Comparison of ENCODE assay signal across 13 cellular contexts in the genomic region with DNA sequence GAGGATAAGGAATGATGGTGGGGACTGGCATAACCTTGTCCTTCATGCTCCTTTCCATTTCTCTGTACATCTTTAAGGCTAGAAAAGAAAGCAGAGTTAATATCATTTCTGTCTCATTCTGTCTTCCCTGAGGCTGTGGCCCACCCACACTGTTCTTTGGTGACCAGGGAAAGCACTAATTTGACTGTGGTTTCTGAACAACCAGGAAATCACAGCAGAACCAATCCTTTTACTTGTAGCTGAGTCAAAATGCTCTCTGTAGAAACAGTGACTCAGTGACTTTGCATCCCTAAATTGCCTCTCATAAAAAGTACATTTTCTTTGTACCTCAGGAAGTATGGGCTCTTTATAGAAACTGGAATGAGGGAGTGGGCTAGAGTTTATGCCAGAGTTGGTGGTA. TPM values are rescaled to one million over a fixed set of nuclear protein-coding genes. Genes with fewer than 3 reads are reported as not detected.
DNase-seq lines count a peak whose midpoint lies in the region; ATAC-seq, FAIRE-seq and TF ChIP-seq lines count a peak whose summit lies in the region.
"Had no signal": no experiment of that assay in that cellular context is flagged by ENCODE, and none has a peak within 500 bp of the region (broad histone marks: within the 10 kb centered on the region; RNA-seq: fewer than 3 reads in every experiment).

No MANE protein-coding gene starts in this region.

- TF ChIP-seq RAD21 in HepG2 (CRISPR knock-in tag; IDR thresholded peaks at IDR 0.05) = no peak

- H3K56ac ChIP-seq in mesendoderm (ENCODE audit: low read length) = no peak overlapping the region

- no peak overlapping the region for H3K18ac ChIP-seq in mesendoderm (ENCODE audit: low read length)

- no peaks in the 10 kb centered on the region for H3K79me2 ChIP-seq in mammary epithelial cell (ENCODE audit: insufficient read depth, low read length)
- no peaks in the 10 kb centered on the region for H3K79me2 ChIP-seq in HepG2 (ENCODE audit: insufficient read depth, low read length)
- no peaks in the 10 kb centered on the region for H3K79me2 ChIP-seq in mesendoderm (ENCODE audit: control insufficient read depth, insufficient read depth, low read length)

- no peak overlapping the region for H3K4me3 ChIP-seq in mammary epithelial cell (replicated peaks in 1 of 3; ENCODE audit: insufficient read depth in 1 of 3, low read depth in 2 of 3, low read length in 3 of 3)
- H3K4me3 ChIP-seq in HepG2 (replicated peaks in 1 of 3; ENCODE audit: insufficient read depth in 1 of 3, low read depth in 2 of 3, low read length in 3 of 3) = no peak overlapping the region
- no peak overlapping the region for H3K4me3 ChIP-seq in mesendoderm (ENCODE audit: low read length)

- H4K5ac ChIP-seq in mesendoderm (ENCODE audit: low read length) = no peak overlapping the region

- H3K36me3 ChIP-seq in mammary epithelial cell (ENCODE audit: insufficient read depth, low read length) (no peaks in the 10 kb centered on the region), HepG2 (replicated peaks in 1 of 2; ENCODE audit: control insufficient read depth in 1 of 2, insufficient read depth in 2 of 2, low read length in 2 of 2) (no peaks in the 10 kb centered on the region), mesendoderm (ENCODE audit: control insufficient read depth, insufficient read depth, low read length) (no peaks in the 10 kb centered on the region)

- H3K4me1 Mint-ChIP-seq in glutamatergic neuron (ENCODE audit: low read depth, unreplicated experiment) = no peaks in the 10 kb centered on the region
- H3K4me1 Mint-ChIP-seq: activated B cell treated with CpG ODN at 0.5 μM for 24 hours; stimulated activated naive B cell treated with anti-CD40 and anti-IgM and Interleukin-4, amounts not matched to agents 10 μg/mL and 1 μg/mL and 100 μg/mL, for 72 hours had no signal

- TF ChIP-seq CTCF in GM10248 (IDR thresholded peaks at IDR 0.05; ENCODE audit: control extremely low read depth, extremely low read depth, low read depth, missing control alignments) (no peak), mammary epithelial cell (conservative IDR thresholded peaks at IDR 0.05 in 1 of 2, IDR thresholded peaks at IDR 0.05 in 1 of 2; ENCODE audit: extremely low read depth in 1 of 2, insufficient read depth in 1 of 2, low read depth in 1 of 2, low read length in 2 of 2) (no peak), HepG2 (CRISPR knock-in tag; IDR thresholded peaks at IDR 0.05) (no peak), glutamatergic neuron (IDR thresholded peaks at IDR 0.05; ENCODE audit: partially characterized antibody, unreplicated experiment) (no peak)

- H3K4me2 ChIP-seq in mammary epithelial cell (ENCODE audit: insufficient read depth, low read depth, low read length) (no peak overlapping the region), HepG2 (ENCODE audit: low read depth, low read length) (no peak overlapping the region), mesendoderm (ENCODE audit: low read length) (no peak overlapping the region)
- H3K4me2 ChIP-seq: KMS-11 had no signal

- H2BK120ac ChIP-seq in mesendoderm (ENCODE audit: low read depth, low read length) = no peak overlapping the region

- no peaks in the 10 kb centered on the region for H4K20me1 ChIP-seq in mammary epithelial cell (ENCODE audit: insufficient read depth, low read length)
- H4K20me1 ChIP-seq in HepG2 (ENCODE audit: insufficient read depth, low read length) = no peaks in the 10 kb centered on the region

- peaks cover 1% of the 10 kb centered on the region for H3K9me3 Mint-ChIP-seq in glutamatergic neuron (ENCODE audit: unreplicated experiment)

- TF ChIP-seq EP300 in HepG2 (IDR thresholded peaks at IDR 0.05; ENCODE audit: low read depth in 2 of 2, low read length in 2 of 2) (no peak), HepG2 (CRISPR knock-in tag; IDR thresholded peaks at IDR 0.05; ENCODE audit: borderline replicate concordance) (no peak)

- H3K4me3 Mint-ChIP-seq in glutamatergic neuron (ENCODE audit: unreplicated experiment) = no peak overlapping the region
- H3K4me3 Mint-ChIP-seq: activated B cell treated with CpG ODN at 0.5 μM for 24 hours; stimulated activated naive B cell treated with anti-CD40 and anti-IgM and Interleukin-4, amounts not matched to agents 10 μg/mL and 1 μg/mL and 100 μg/mL, for 72 hours had no signal

- no peak for FAIRE-seq in HepG2 (lab: Jason Lieb, UNC)

- DNase-seq in GM10248 (ENCODE audit: extremely low spot score) (peak; percentile 53), mammary epithelial cell (peak; percentile 84), Right ventricle myocardium inferior (ENCODE audit: missing footprints) (no peak), HepG2 (ENCODE audit: low spot score) (no peak), mesendoderm (no peak), glutamatergic neuron (no peak)
- DNase-seq: activated B cell treated with CpG ODN at 0.5 μM for 24 hours; DMS79 treated with DMSO at 0.1 percent for 48 hours; stimulated activated naive B cell treated with anti-CD40 and anti-IgM and Interleukin-4, amounts not matched to agents 10 μg/mL and 1 μg/mL and 100 μg/mL, for 72 hours had no signal

- no peak overlapping the region for H2BK5ac ChIP-seq in mesendoderm (ENCODE audit: low read length)

- dilution Hi-C loops in mammary epithelial cell (cut with HindIII; ENCODE audit: low sequenced_read_pairs) = no loop called here

- H3K79me1 ChIP-seq in mesendoderm (ENCODE audit: low read length) = no peaks in the 10 kb centered on the region

- intact Hi-C loops in mammary epithelial cell (cut with micrococcal nuclease) (no loop called here), Right ventricle myocardium inferior (cut with DNase I) (no loop called here), HepG2 (cut with micrococcal nuclease; ENCODE audit: unreplicated experiment) (no loop called here)

- H3K36me3 Mint-ChIP-seq in glutamatergic neuron (ENCODE audit: unreplicated experiment) = no peaks in the 10 kb centered on the region
- H3K36me3 Mint-ChIP-seq: stimulated activated naive B cell treated with anti-CD40 and anti-IgM and Interleukin-4, amounts not matched to agents 10 μg/mL and 1 μg/mL and 100 μg/mL, for 72 hours had no signal

- H3K9me3 ChIP-seq in mammary epithelial cell (replicated peaks; ENCODE audit: insufficient read depth, low read length) = no peaks in the 10 kb centered on the region
- no peaks in the 10 kb centered on the region for H3K9me3 ChIP-seq in HepG2 (ENCODE audit: low read length)

- peak; percentile 88 for ATAC-seq in GM19328 (IDR thresholded peaks at IDR 0.05; ENCODE audit: unreplicated experiment)
- ATAC-seq in HG03060 (IDR thresholded peaks at IDR 0.05; ENCODE audit: low read depth, unreplicated experiment) = peak; percentile 93
- ATAC-seq in Right ventricle myocardium inferior = no peak
- ATAC-seq in HepG2 = no peak

- no peak overlapping the region for H3K23ac ChIP-seq in mesendoderm (ENCODE audit: low read length)

- in situ Hi-C loops in mammary epithelial cell (cut with MboI; ENCODE audit: low sequenced_read_pairs in 2 of 2) = no loop called here
- in situ Hi-C loops in HepG2 (cut with HindIII; ENCODE audit: extremely low pct_ligation_motif_present, low pct_unique_long_range_greater_than_20kb) = no loop called here

- no peak overlapping the region for H3K9ac ChIP-seq in mammary epithelial cell (ENCODE audit: insufficient read depth, low read length)
- no peak overlapping the region for H3K9ac ChIP-seq in HepG2 (ENCODE audit: insufficient read depth, low read depth, low read length)
- no peak overlapping the region for H3K9ac ChIP-seq in mesendoderm (ENCODE audit: low read length)
- H3K9ac ChIP-seq: KMS-11 had no signal

- no peak overlapping the region for H2AK5ac ChIP-seq in mesendoderm (ENCODE audit: low read length)

- H4K8ac ChIP-seq in mesendoderm (ENCODE audit: low read depth, low read length) = no peak overlapping the region

- H3K4me1 ChIP-seq in mammary epithelial cell (ENCODE audit: insufficient read depth, low read length) = peaks cover 30% of the 10 kb centered on the region
- peaks cover 28% of the 10 kb centered on the region for H3K4me1 ChIP-seq in HepG2 (ENCODE audit: insufficient read depth, low read length)
- H3K4me1 ChIP-seq in mesendoderm (ENCODE audit: control insufficient read depth, low read depth, low read length) = no peaks in the 10 kb centered on the region

- peak overlapping the region; percentile 6 for H3K27ac ChIP-seq in mammary epithelial cell (ENCODE audit: insufficient read depth, low read depth, low read length)
- H3K27ac ChIP-seq in HepG2 (ENCODE audit: extremely low read length, insufficient read depth, low read length) = no peak overlapping the region
- no peak overlapping the region for H3K27ac ChIP-seq in mesendoderm (ENCODE audit: low read depth, low read length)
- H3K27ac ChIP-seq: KMS-11 had no signal

- H3K27me3 Mint-ChIP-seq in glutamatergic neuron (ENCODE audit: unreplicated experiment) = no peaks in the 10 kb centered on the region

- CTCF ChIA-PET in GM10248 (lab: Yijun Ruan, JAX) = interaction anchor here (1.7 kb wide), 1 partner anchor 63 kb away, joined by 4 read pairs; no protein-coding TSS in a partner anchor
- CTCF ChIA-PET in mammary epithelial cell (lab: Charles Lee; ENCODE audit: low non-redundant PET) = no interaction called here
- CTCF ChIA-PET in HepG2 (lab: Yijun Ruan, JAX; ENCODE audit: low intra/inter-chr PET ratio, low total read pairs) = no interaction called here

- BruUV-seq in mammary epithelial cell (replicated peaks; lab: Mats Ljungman, UMichigan) (no TSS peak), HepG2 (replicated peaks; lab: Mats Ljungman, UMichigan) (no TSS peak)

- no peaks in the 10 kb centered on the region for H3K27me3 ChIP-seq in mammary epithelial cell (ENCODE audit: insufficient read depth, low read length)
- no peaks in the 10 kb centered on the region for H3K27me3 ChIP-seq in HepG2 (ENCODE audit: control insufficient read depth in 1 of 2, insufficient read depth in 2 of 2, low read length in 2 of 2)
- no peaks in the 10 kb centered on the region for H3K27me3 ChIP-seq in mesendoderm (ENCODE audit: insufficient read depth, low read length, poor library complexity)

- no peak overlapping the region for H3K4ac ChIP-seq in mesendoderm (ENCODE audit: low read depth, low read length)

- no peak overlapping the region for H2BK15ac ChIP-seq in mesendoderm (replicated peaks; ENCODE audit: low read depth)

- no peak for TF ChIP-seq POLR2A in HepG2 (IDR thresholded peaks at IDR 0.05; ENCODE audit: insufficient read depth in 1 of 2, low read depth in 2 of 2, low read length in 2 of 2)

- H2AFZ ChIP-seq in mammary epithelial cell (ENCODE audit: low read depth, low read length) = peak overlapping the region; percentile 39
- no peak overlapping the region for H2AFZ ChIP-seq in HepG2 (ENCODE audit: low read length)

- POLR2A ChIA-PET in GM10248 (lab: Yijun Ruan, JAX) (no interaction called here), HepG2 (lab: Yijun Ruan, JAX) (no interaction called here)

- H3K27ac Mint-ChIP-seq in glutamatergic neuron (ENCODE audit: unreplicated experiment) = no peak overlapping the region
- H3K27ac Mint-ChIP-seq: activated B cell treated with CpG ODN at 0.5 μM for 24 hours; stimulated activated naive B cell treated with anti-CD40 and anti-IgM and Interleukin-4, amounts not matched to agents 10 μg/mL and 1 μg/mL and 100 μg/mL, for 72 hours had no signal

RNA-seq across cellular contexts. Expression of a gene that starts 28.1 kb away (rescaled TPM):
- total RNA-seq in mammary epithelial cell (under 1 TPM; 0.50 to 0.94 TPM), Right ventricle myocardium inferior (29.6 TPM), HepG2 (2016; rRNA removed; fragmentation: Illumina TruSeq; extraction: Trizol) (not detected in 2 replicates), glutamatergic neuron (ENCODE audit: unreplicated experiment) (not detected)
- polyA plus RNA-seq in mammary epithelial cell (2.0 TPM), HepG2 (2011; rRNA removed) (0.03 and 0.05 TPM in 2 replicates)
- not detected for polyA minus RNA-seq in mammary epithelial cell
- not detected in 2 replicates for total RNA-seq in HepG2 (2016; cell fraction: cytosol; rRNA removed; fragmentation: Illumina TruSeq; extraction: Trizol; ENCODE audit: low read depth)
- not detected in 2 replicates for total RNA-seq in HepG2 (2016; cell fraction: insoluble cytoplasmic fraction; rRNA removed; fragmentation: Illumina TruSeq; extraction: Trizol)
- total RNA-seq in HepG2 (2016; cell fraction: membrane; rRNA removed; fragmentation: Illumina TruSeq; extraction: Trizol) = not detected in 2 replicates
- total RNA-seq in HepG2 (2016; cell fraction: nucleus; rRNA removed; fragmentation: Illumina TruSeq; extraction: Trizol) = not detected in 2 replicates
- polyA plus RNA-seq in HepG2 (2011; cell fraction: cytosol; rRNA removed) = 0.03 TPM in 1 of 2 replicates, not detected in the other
- not detected in 2 replicates for polyA plus RNA-seq in HepG2 (2011; cell fraction: nucleus; rRNA removed)
- not detected in 2 replicates for polyA plus RNA-seq in HepG2 (2012)
- polyA plus RNA-seq in HepG2 (2016; cell fraction: cytosol; fragmentation: Illumina TruSeq; extraction: Trizol; ENCODE audit: low read depth) = not detected in 2 replicates
- not detected in 2 replicates for polyA plus RNA-seq in HepG2 (2016; cell fraction: insoluble cytoplasmic fraction; fragmentation: Illumina TruSeq; extraction: Trizol; ENCODE audit: low read depth)
- polyA plus RNA-seq in HepG2 (2016; cell fraction: membrane; fragmentation: Illumina TruSeq; extraction: Trizol; ENCODE audit: low read depth) = not detected in 2 replicates
- polyA plus RNA-seq in HepG2 (2016; cell fraction: nucleus; fragmentation: Illumina TruSeq; extraction: Trizol; ENCODE audit: insufficient read depth, low read depth) = not detected in 2 replicates
- 0.26 TPM in 1 of 2 replicates, not detected in the other for polyA minus RNA-seq in HepG2 (2011; rRNA and poly(A)+ RNA removed; ENCODE audit: low replicate concordance)
- polyA minus RNA-seq in HepG2 (2011; cell fraction: cytosol; rRNA and poly(A)+ RNA removed) = not detected in 2 replicates
- 0.13 TPM in 1 of 2 replicates, not detected in the other for polyA minus RNA-seq in HepG2 (2011; cell fraction: nucleus; rRNA and poly(A)+ RNA removed)
- polyA plus RNA-seq in mesendoderm (2013, experiment 1 of 2) = 0.32 TPM
- 0.36 TPM for polyA plus RNA-seq in mesendoderm (2013, experiment 2 of 2)
- total RNA-seq: activated B cell treated with CpG ODN at 0.5 μM for 24 hours, myocyte had no signal

Comparison
In these comparisons a context has a peak if more than half of its experiments do, and no peak if none do; other contexts are left out.
1. DNase-seq: peak in GM10248 (single experiment) and mammary epithelial cell (single experiment); none in Right ventricle myocardium inferior (single experiment), HepG2 (single experiment), mesendoderm (single experiment) and glutamatergic neuron (single experiment).
2. ATAC-seq: peak in GM19328 (single experiment) and HG03060 (single experiment); none in Right ventricle myocardium inferior (single experiment) and HepG2 (single experiment).
3. RNA of a gene that starts 28.1 kb away (total RNA-seq): 29.6 TPM in Right ventricle myocardium inferior (single experiment); 0.50 to 0.94 TPM in mammary epithelial cell, not detected in HepG2 and not detected in glutamatergic neuron (single experiment); every median in the first group is over 10 times any median in the second.